Comparison of ENCODE assay signal across 9 cellular contexts in the genomic region with DNA sequence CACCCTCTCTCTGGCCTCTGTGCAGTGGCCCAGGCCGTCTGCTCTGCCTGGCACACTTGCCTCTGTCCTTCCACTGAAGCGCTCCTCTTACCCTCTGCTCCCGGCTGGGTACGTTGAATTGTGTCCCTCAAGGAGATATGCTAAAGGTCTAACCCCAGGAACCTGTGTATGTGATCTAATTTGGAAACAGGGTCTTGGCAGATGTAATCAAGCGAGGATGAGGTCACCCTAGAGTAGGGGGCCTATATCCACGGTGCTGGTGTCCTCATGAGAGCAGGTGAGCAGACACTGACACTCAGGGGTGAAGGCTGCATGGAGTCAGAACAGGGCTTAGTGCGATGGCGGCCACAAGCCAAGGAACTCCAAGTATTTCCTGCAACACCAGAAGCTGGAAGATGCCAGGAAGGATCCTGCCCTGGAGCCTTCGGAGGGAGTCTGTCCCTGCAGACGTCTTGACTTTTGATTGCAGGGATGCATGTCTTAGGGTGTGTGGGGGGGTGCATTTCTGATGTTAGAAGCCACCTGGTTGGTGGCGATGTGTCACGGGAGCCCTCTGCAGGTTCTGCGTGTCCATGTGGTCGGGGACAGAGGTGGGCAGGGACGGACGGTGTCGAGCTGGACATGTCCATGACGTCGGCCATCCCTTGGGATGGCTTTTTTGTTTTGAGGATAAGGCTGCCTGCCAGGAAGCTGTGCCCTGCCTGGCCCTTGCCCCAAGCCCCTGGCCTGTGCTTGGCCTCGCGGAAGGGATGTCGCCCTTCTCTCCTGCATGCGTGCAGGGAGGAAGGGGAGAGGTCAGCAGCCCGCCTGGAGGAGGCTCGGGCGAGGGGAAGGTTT.
A peak's percentile ranks its signal among the peaks of the same experiment; 100 is the strongest.
DNase-seq lines count a peak whose midpoint lies in the region; ATAC-seq and TF ChIP-seq lines count a peak whose summit lies in the region.
"Had no signal": no experiment of that assay in that cellular context is flagged by ENCODE, and none has a peak within 500 bp of the region (broad histone marks: within the 10 kb centered on the region; RNA-seq: fewer than 3 reads in every experiment).

No MANE protein-coding gene starts in this region.

- no peak overlapping the region for H3K9ac ChIP-seq in neural progenitor cell

- H3K4me1 Mint-ChIP-seq in CD14-positive monocyte: peaks cover 29% of the 10 kb centered on the region
- peaks cover 22% of the 10 kb centered on the region for H3K4me1 Mint-ChIP-seq in neural progenitor cell

- POLR2A ChIA-PET in RWPE1 (lab: Yijun Ruan, JAX; ENCODE audit: low non-redundant PET): no interaction called here

- no peak overlapping the region for H3K4me2 ChIP-seq in neural progenitor cell

- DNase-seq in CD14-positive monocyte (ENCODE audit: low spot score) (no peak), RWPE1 (ENCODE audit: low spot score) (no peak), neural progenitor cell (ENCODE audit: low spot score) (no peak), MV-4-11 (lab: John Stamatoyannopoulos, UW) (no peak), epidermal melanocyte (ENCODE audit: insufficient read length, low spot score) (no peak), NCI-H345 treated with DMSO at 0.1 percent for 48 hours (lab: John Stamatoyannopoulos, UW; ENCODE audit: unreplicated experiment) (no peak)
- no peak for DNase-seq in effector CD4-positive, alpha-beta T cell

- no peak overlapping the region for H2AFZ ChIP-seq in neural progenitor cell (replicated peaks)

- no peaks in the 10 kb centered on the region for H3K4me1 ChIP-seq in neural progenitor cell

- H3K27ac ChIP-seq in RWPE1 (peak overlapping the region; percentile 57), neural progenitor cell (no peak overlapping the region)

- no peaks in the 10 kb centered on the region for H3K9me3 ChIP-seq in neural progenitor cell (ENCODE audit: low read depth)

- ATAC-seq in esophagus mucosa: peak; percentile 26

- H3F3A ChIP-seq in neural progenitor cell (ENCODE audit: low read depth): no peaks in the 10 kb centered on the region

- H3K27me3 ChIP-seq in neural progenitor cell: no peaks in the 10 kb centered on the region

- H3K9me3 Mint-ChIP-seq in CD14-positive monocyte (peaks cover 0 to 3% (median 0%) of the 10 kb centered on the region in 7 donors), neural progenitor cell (no peaks in the 10 kb centered on the region)
- H3K9me3 Mint-ChIP-seq: activated naive CD4-positive, alpha-beta T cell treated with anti-CD3 and anti-CD28 coated beads, Interleukin-2, amount 50 U/mL, for 24 hours had no signal

- H3K36me3 ChIP-seq in neural progenitor cell: no peaks in the 10 kb centered on the region

- intact Hi-C loops in CD14-positive monocyte (cut with micrococcal nuclease): loop anchor here in 1 of 2 donors (5.0 kb wide), 1 partner anchor 124 kb away; no protein-coding TSS in a partner anchor

- no peak overlapping the region for H3K4me3 ChIP-seq in neural progenitor cell

- H3K36me3 Mint-ChIP-seq in CD14-positive monocyte: no peaks in the 10 kb centered on the region
- no peaks in the 10 kb centered on the region for H3K36me3 Mint-ChIP-seq in neural progenitor cell
- H3K36me3 Mint-ChIP-seq: activated naive CD4-positive, alpha-beta T cell treated with anti-CD3 and anti-CD28 coated beads, Interleukin-2, amount 50 U/mL, for 24 hours had no signal

- TF ChIP-seq CTCF in CD14-positive monocyte (IDR thresholded peaks at IDR 0.05): no peak
- no peak for TF ChIP-seq CTCF in RWPE1 (conservative IDR thresholded peaks at IDR 0.05; ENCODE audit: low read depth)
- no peak for TF ChIP-seq CTCF in neural progenitor cell (IDR thresholded peaks at IDR 0.05)

- peaks cover 12 to 27% (median 16%) of the 10 kb centered on the region in 3 donors for H3K27me3 Mint-ChIP-seq in CD14-positive monocyte (ENCODE audit: low read depth in 3 of 3)
- no peaks in the 10 kb centered on the region for H3K27me3 Mint-ChIP-seq in neural progenitor cell (ENCODE audit: insufficient read depth, low read depth)
- H3K27me3 Mint-ChIP-seq: activated naive CD4-positive, alpha-beta T cell treated with anti-CD3 and anti-CD28 coated beads, Interleukin-2, amount 50 U/mL, for 24 hours had no signal

- H3K27ac Mint-ChIP-seq in CD14-positive monocyte (no peak overlapping the region), neural progenitor cell (peak overlapping the region; percentile 64)
- H3K27ac Mint-ChIP-seq: activated naive CD4-positive, alpha-beta T cell treated with anti-CD3 and anti-CD28 coated beads, Interleukin-2, amount 50 U/mL, for 24 hours had no signal

- H3K4me3 Mint-ChIP-seq in CD14-positive monocyte (peak overlapping the region; percentile 24 to 85), neural progenitor cell (no peak overlapping the region)
- H3K4me3 Mint-ChIP-seq: activated naive CD4-positive, alpha-beta T cell treated with anti-CD3 and anti-CD28 coated beads, Interleukin-2, amount 50 U/mL, for 24 hours had no signal

- CTCF ChIA-PET in RWPE1 (lab: Yijun Ruan, JAX): interaction anchor here (1.0 kb wide), 1 partner anchor 16 kb away, joined by 3 read pairs; no protein-coding TSS in a partner anchor

- H3K79me2 ChIP-seq in neural progenitor cell (ENCODE audit: low read depth): no peaks in the 10 kb centered on the region

- peaks cover 12% of the 10 kb centered on the region for H4K20me1 ChIP-seq in neural progenitor cell (ENCODE audit: low read depth)
